In the genomic region with DNA sequence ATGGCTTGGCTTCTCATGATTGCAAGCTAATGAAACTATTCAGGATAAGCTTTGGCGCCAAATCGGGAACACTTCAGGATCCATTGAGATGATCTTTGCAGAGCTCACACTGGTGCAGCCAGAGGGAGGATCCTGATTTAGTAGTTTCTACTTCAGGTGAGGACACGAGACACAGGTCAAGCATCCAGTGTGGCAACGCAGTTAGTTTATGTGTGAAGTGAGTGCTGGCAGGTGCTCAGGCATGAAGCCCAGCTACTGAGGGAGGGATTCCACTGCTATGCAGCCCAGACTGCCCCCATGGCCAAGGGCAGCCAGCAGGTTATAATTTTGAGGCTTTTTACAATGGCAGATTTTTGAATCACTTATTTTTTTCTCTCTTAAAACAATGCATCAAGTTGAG, we compare ENCODE assay signal across 16 cellular contexts.
DNase-seq lines count a peak whose midpoint lies in the region; ATAC-seq and TF ChIP-seq lines count a peak whose summit lies in the region.
"Had no signal": no experiment of that assay in that cellular context is flagged by ENCODE, and none has a peak within 500 bp of the region (broad histone marks: within the 10 kb centered on the region; RNA-seq: fewer than 3 reads in every experiment).

No MANE protein-coding gene starts in this region.

- no peak overlapping the region for H2BK5ac ChIP-seq in IMR-90 (ENCODE audit: low read depth, low read length, poor library complexity, severe bottlenecking)

- H3K9ac ChIP-seq in IMR-90 (ENCODE audit: low read depth, low read length) (no peak overlapping the region), skeletal muscle tissue (ENCODE audit: low read depth in 1 of 3, low read length in 3 of 3) (peak overlapping the region in 1 of 3 donors; percentile 72)

- H3K4me1 ChIP-seq in IMR-90 (ENCODE audit: control insufficient read depth, insufficient read depth, low read length): peaks cover 5% of the 10 kb centered on the region; the same call in 1 of the 2 replicates
- H3K4me1 ChIP-seq in heart left ventricle: peaks cover 0 to 35% (median 14%) of the 10 kb centered on the region in 12 donors
- peaks cover 22 to 34% (median 31%) of the 10 kb centered on the region in 3 donors for H3K4me1 ChIP-seq in skeletal muscle tissue (ENCODE audit: control insufficient read depth in 3 of 3, insufficient read depth in 3 of 3, low read length in 3 of 3)
- H3K4me1 ChIP-seq in Peyer's patch: no peaks in the 10 kb centered on the region

- no peak overlapping the region for H3K27ac ChIP-seq in IMR-90 (ENCODE audit: insufficient read depth, low read length)
- peak overlapping the region in 11 of 12 donors; percentile 7 to 93 (median 74) for H3K27ac ChIP-seq in heart left ventricle
- peak overlapping the region; percentile 94 for H3K27ac ChIP-seq in skeletal muscle tissue (ENCODE audit: low read depth, low read length)
- H3K27ac ChIP-seq in Peyer's patch: no peak overlapping the region
- H3K27ac ChIP-seq: HL-60 had no signal

- dilution Hi-C loops in IMR-90 (cut with HindIII; ENCODE audit: low sequenced_read_pairs, unreplicated experiment): no loop called here

- no peak overlapping the region for H3K4me2 ChIP-seq in IMR-90 (ENCODE audit: low read depth, low read length)

- H3K23ac ChIP-seq in IMR-90 (ENCODE audit: low read depth, low read length): no peak overlapping the region

- no TSS peak for BruUV-seq in IMR-90 (replicated peaks; lab: Mats Ljungman, UMichigan)

- peak overlapping the region; percentile 76; the same call in 1 of the 2 replicates for H2BK120ac ChIP-seq in IMR-90 (ENCODE audit: low read depth, low read length)

- H3K27me3 ChIP-seq in IMR-90 (ENCODE audit: control insufficient read depth, insufficient read depth, low read length) (no peaks in the 10 kb centered on the region), heart left ventricle (no peaks in the 10 kb centered on the region), skeletal muscle tissue (ENCODE audit: control insufficient read depth in 3 of 3, insufficient read depth in 3 of 3, low read length in 3 of 3) (no peaks in the 10 kb centered on the region), Peyer's patch (no peaks in the 10 kb centered on the region)

- TF ChIP-seq CTCF in IMR-90 (conservative IDR thresholded peaks at IDR 0.05; ENCODE audit: low read depth, low read length): no peak
- TF ChIP-seq CTCF in heart left ventricle (IDR thresholded peaks at IDR 0.05): no peak
- TF ChIP-seq CTCF in mesothelial cell of epicardium (IDR thresholded peaks at IDR 0.05; ENCODE audit: unreplicated experiment): no peak
- TF ChIP-seq CTCF in Peyer's patch (IDR thresholded peaks at IDR 0.05): no peak

- H3K9me3 ChIP-seq in IMR-90 (ENCODE audit: control insufficient read depth, insufficient read depth, low read length) (no peaks in the 10 kb centered on the region), heart left ventricle (no peaks in the 10 kb centered on the region), skeletal muscle tissue (ENCODE audit: control insufficient read depth in 3 of 3, low read length in 3 of 3) (no peaks in the 10 kb centered on the region), Peyer's patch (no peaks in the 10 kb centered on the region)

- no peak for TF ChIP-seq RAD21 in IMR-90 (IDR thresholded peaks at IDR 0.05; ENCODE audit: low read length)

- H2AK5ac ChIP-seq in IMR-90 (ENCODE audit: low read depth, low read length): peak overlapping the region; percentile 77; the same call in 1 of the 2 replicates

- no peaks in the 10 kb centered on the region for H4K20me1 ChIP-seq in IMR-90 (ENCODE audit: insufficient read depth, low read length)

- no peak overlapping the region for H3K18ac ChIP-seq in IMR-90 (ENCODE audit: low read depth, low read length)

- WGBS in IMR-90 (ENCODE audit: extremely low coverage in 2 of 2, insufficient read length in 1 of 2), 2 experiments: 63% methylated on average over 2 of the region's 4 CpGs; no CpG with 5 or more reads in 1 of the 2 experiments
- WGBS in heart left ventricle, 4 donors: 45 to 55% (median 48%) methylated on average over 4 of the region's 4 CpGs

- H3K9me1 ChIP-seq in IMR-90 (ENCODE audit: insufficient read depth, low read length): peaks cover 5% of the 10 kb centered on the region; the same call in 1 of the 2 replicates

- H3K4me1 Mint-ChIP-seq in mesothelial cell of epicardium: peaks cover 26% of the 10 kb centered on the region

- H3K27me3 Mint-ChIP-seq in mesothelial cell of epicardium (ENCODE audit: low read depth): no peaks in the 10 kb centered on the region

- no peak for DNase-seq in IMR-90
- peak; percentile 33 to 77 (median 52) for DNase-seq in heart left ventricle
- no peak for DNase-seq in mesothelial cell of epicardium (ENCODE audit: low spot score in 2 of 2, unreplicated experiment in 2 of 2)
- DNase-seq in pons (ENCODE audit: low spot score): no peak
- no peak for DNase-seq in Peyer's patch
- DNase-seq: ACHN; CD4-positive, alpha-beta T cell; DMS79; KG1; NCI-H1048; NCI-H146; NCI-H526 treated with DMSO at 0.1 percent for 48 hours; SIG-M5 had no signal

- H4K91ac ChIP-seq in IMR-90 (ENCODE audit: insufficient read depth, low read depth, low read length): no peak overlapping the region

- TF ChIP-seq POLR2A in IMR-90 (IDR thresholded peaks at IDR 0.05; ENCODE audit: low read depth, low read length) (no peak), heart left ventricle (IDR thresholded peaks at IDR 0.05) (no peak), Peyer's patch (IDR thresholded peaks at IDR 0.05) (no peak)

- H2BK20ac ChIP-seq in IMR-90 (ENCODE audit: low read depth, low read length): peak overlapping the region; percentile 47; the same call in 1 of the 2 replicates

- POLR2A ChIA-PET in IMR-90 (lab: Charles Lee; ENCODE audit: unreplicated experiment): no interaction called here

- in situ Hi-C loops in IMR-90 (cut with MboI; ENCODE audit: low sequenced_read_pairs): no loop called here

- peak overlapping the region; percentile 15; the same call in 2 of the 3 replicates for H2BK15ac ChIP-seq in IMR-90 (ENCODE audit: low read depth, low read length)

- peak overlapping the region; percentile 81 for H3K14ac ChIP-seq in IMR-90 (replicated peaks; ENCODE audit: low read depth, low read length)

- H3K9me3 Mint-ChIP-seq in mesothelial cell of epicardium: no peaks in the 10 kb centered on the region
- H3K9me3 Mint-ChIP-seq: CD4-positive, alpha-beta T cell had no signal

- H3K79me1 ChIP-seq in IMR-90 (ENCODE audit: low read depth in 1 of 2, low read length in 2 of 2): no peaks in the 10 kb centered on the region

- H3K4ac ChIP-seq in IMR-90 (ENCODE audit: low read depth, low read length): peak overlapping the region; percentile 43; the same call in 1 of the 2 replicates

- H3K27ac Mint-ChIP-seq in mesothelial cell of epicardium: peak overlapping the region; percentile 58
- H3K27ac Mint-ChIP-seq: CD4-positive, alpha-beta T cell had no signal

- no peak overlapping the region; a peak in 1 of 4 replicates for H4K8ac ChIP-seq in IMR-90 (ENCODE audit: low read depth in 2 of 2, low read length in 2 of 2)

- H3K36me3 ChIP-seq in IMR-90 (ENCODE audit: control insufficient read depth, insufficient read depth, low read length): no peaks in the 10 kb centered on the region
- H3K36me3 ChIP-seq in heart left ventricle: no peaks in the 10 kb centered on the region
- no peaks in the 10 kb centered on the region for H3K36me3 ChIP-seq in skeletal muscle tissue (ENCODE audit: control insufficient read depth in 3 of 3, insufficient read depth in 3 of 3, low read length in 3 of 3)
- no peaks in the 10 kb centered on the region for H3K36me3 ChIP-seq in Peyer's patch

- ATAC-seq in IMR-90 (ENCODE audit: low read depth): no peak
- ATAC-seq in heart left ventricle: peak; percentile 74 to 89 (median 81)
- ATAC-seq in GM21367 (IDR thresholded peaks at IDR 0.05; ENCODE audit: unreplicated experiment): no peak

- intact Hi-C loops in IMR-90 (cut with micrococcal nuclease): no loop called here
- intact Hi-C loops in heart left ventricle (cut with DNase I): no loop called here

- H3K4me3 ChIP-seq in IMR-90 (ENCODE audit: insufficient read depth, low read depth, low read length) (no peak overlapping the region), heart left ventricle (no peak overlapping the region), skeletal muscle tissue (ENCODE audit: low read length in 3 of 3) (no peak overlapping the region), Peyer's patch (no peak overlapping the region)

- H3K36me3 Mint-ChIP-seq in mesothelial cell of epicardium: no peaks in the 10 kb centered on the region

- H4K5ac ChIP-seq in IMR-90 (ENCODE audit: low read depth, low read length): no peak overlapping the region

- H2AK9ac ChIP-seq in IMR-90 (replicated peaks; ENCODE audit: low read depth, low read length, poor library complexity): peak overlapping the region; percentile 31

- H3K56ac ChIP-seq in IMR-90 (ENCODE audit: extremely low read depth, insufficient read depth, low read length): no peak overlapping the region

- CTCF ChIA-PET in IMR-90 (lab: Yijun Ruan, JAX): interaction anchor here (1.1 to 1.7 kb wide), 2 partner anchors 11 to 18 kb away, joined by 3 to 4 read pairs; no protein-coding TSS in a partner anchor

- no peak overlapping the region for H3K4me3 Mint-ChIP-seq in mesothelial cell of epicardium
- H3K4me3 Mint-ChIP-seq: CD4-positive, alpha-beta T cell had no signal

- no peak overlapping the region for H2AFZ ChIP-seq in IMR-90 (replicated peaks; ENCODE audit: low read length, poor library complexity)

TF ChIP-seq in IMR-90, 13 proteins besides CTCF, POLR2A, EP300 and RAD21 (continues in another document):
- TF ChIP-seq FOS (IDR thresholded peaks at IDR 0.05; ENCODE audit: low read depth, low read length): no peak
- TF ChIP-seq BHLHE40 (IDR thresholded peaks at IDR 0.05; ENCODE audit: low read depth, low read length): no peak
- TF ChIP-seq MAZ (IDR thresholded peaks at IDR 0.05; ENCODE audit: borderline replicate concordance, low read depth, low read length): no peak
- TF ChIP-seq CHD1 (IDR thresholded peaks at IDR 0.05; ENCODE audit: low read depth, low read length): no peak
- TF ChIP-seq CEBPB (IDR thresholded peaks at IDR 0.05; ENCODE audit: low read depth, low read length): no peak
- no peak for TF ChIP-seq RFX5 (IDR thresholded peaks at IDR 0.05; ENCODE audit: low read depth, low read length)
- no peak for TF ChIP-seq SMC3 (IDR thresholded peaks at IDR 0.05; ENCODE audit: low read depth, low read length)
- no peak for TF ChIP-seq MAFK (IDR thresholded peaks at IDR 0.05; ENCODE audit: low read depth, low read length)
- TF ChIP-seq RCOR1 (IDR thresholded peaks at IDR 0.05; ENCODE audit: insufficient replicate concordance, low read length): no peak
- TF ChIP-seq, protein P1, sequence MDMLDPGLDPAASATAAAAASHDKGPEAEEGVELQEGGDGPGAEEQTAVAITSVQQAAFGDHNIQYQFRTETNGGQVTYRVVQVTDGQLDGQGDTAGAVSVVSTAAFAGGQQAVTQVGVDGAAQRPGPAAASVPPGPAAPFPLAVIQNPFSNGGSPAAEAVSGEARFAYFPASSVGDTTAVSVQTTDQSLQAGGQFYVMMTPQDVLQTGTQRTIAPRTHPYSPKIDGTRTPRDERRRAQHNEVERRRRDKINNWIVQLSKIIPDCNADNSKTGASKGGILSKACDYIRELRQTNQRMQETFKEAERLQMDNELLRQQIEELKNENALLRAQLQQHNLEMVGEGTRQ (IDR thresholded peaks at IDR 0.05; ENCODE audit: low read depth, low read length): no peak
- no peak for TF ChIP-seq MXI1 (IDR thresholded peaks at IDR 0.05; ENCODE audit: borderline replicate concordance, low read depth, low read length)

Comparison
In these comparisons a context has a peak if more than half of its experiments do, and no peak if none do; other contexts are left out.
1. ATAC-seq: peak in heart left ventricle (4 of 4); none in IMR-90 (single experiment) and GM21367 (single experiment).
2. DNase-seq: peak in heart left ventricle (5 of 5); none in IMR-90 (single experiment), mesothelial cell of epicardium (0 of 2), pons (single experiment) and Peyer's patch (0 of 3).
3. H3K27ac ChIP-seq: peak in heart left ventricle (11 of 12) and skeletal muscle tissue (single experiment); none in IMR-90 (single experiment) and Peyer's patch (0 of 4).